9 cellular contexts compared by ENCODE assay signal in the genomic region with DNA sequence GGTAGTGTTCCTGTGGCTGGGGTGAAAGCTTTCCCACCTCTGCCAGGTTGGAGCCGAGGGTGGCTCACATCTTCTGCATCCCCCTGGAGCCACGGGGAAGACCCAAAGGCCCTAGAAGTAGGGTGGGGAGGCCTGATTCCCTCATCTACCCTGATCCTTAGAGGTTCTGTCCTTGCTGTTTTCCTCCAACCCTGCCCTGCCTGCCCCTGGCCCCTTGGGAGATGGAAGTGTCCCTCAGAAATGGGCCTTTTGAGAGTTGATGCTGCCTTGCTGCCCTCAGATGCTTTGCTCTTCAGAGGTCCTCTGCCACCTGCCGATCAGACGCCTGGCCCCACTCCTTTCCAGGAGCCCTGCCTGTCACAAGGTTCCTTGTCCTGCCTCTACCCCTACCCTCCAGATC. TPM values are rescaled to one million over a fixed set of nuclear protein-coding genes. Genes with fewer than 3 reads are reported as not detected.
"Had no signal": no experiment of that assay in that cellular context is flagged by ENCODE, and none has a peak within 500 bp of the region (broad histone marks: within the 10 kb centered on the region; RNA-seq: fewer than 3 reads in every experiment).

No MANE protein-coding gene starts in this region.

- ATAC-seq: HCT116 had no signal

- H3K9me3 ChIP-seq: HAP-1 had no signal

- H3K4me1 ChIP-seq: HAP-1 had no signal

- DNase-seq: GOT3, H7, HFFc6, IMR-90 had no signal

- H3K27ac Mint-ChIP-seq: HFFc6 had no signal

- H3K9me3 Mint-ChIP-seq: HFFc6 had no signal

- H3K4me3 ChIP-seq: GM23248, HAP-1 had no signal

- H3K4me3 Mint-ChIP-seq: HFFc6 had no signal

- H2AFZ ChIP-seq: GM23248 had no signal

- H3K9ac ChIP-seq: GM23248 had no signal

RNA-seq across cellular contexts. Expression of a gene that starts 6.3 kb away (rescaled TPM):
- total RNA-seq: GM23248, H4, H7, HFFc6, HT-29, IMR-90 had no signal

RNA-seq across cellular contexts. Expression of a gene that starts 22.4 kb away (rescaled TPM):
- total RNA-seq: GM23248, H4, HT-29 had no signal

RNA-seq across cellular contexts. Expression of a gene that starts 25.1 kb away (rescaled TPM):
- total RNA-seq: GM23248, H4, H7, HFFc6, HT-29, IMR-90 had no signal
